ENCODE assay signal across 9 cellular contexts in the genomic region with DNA sequence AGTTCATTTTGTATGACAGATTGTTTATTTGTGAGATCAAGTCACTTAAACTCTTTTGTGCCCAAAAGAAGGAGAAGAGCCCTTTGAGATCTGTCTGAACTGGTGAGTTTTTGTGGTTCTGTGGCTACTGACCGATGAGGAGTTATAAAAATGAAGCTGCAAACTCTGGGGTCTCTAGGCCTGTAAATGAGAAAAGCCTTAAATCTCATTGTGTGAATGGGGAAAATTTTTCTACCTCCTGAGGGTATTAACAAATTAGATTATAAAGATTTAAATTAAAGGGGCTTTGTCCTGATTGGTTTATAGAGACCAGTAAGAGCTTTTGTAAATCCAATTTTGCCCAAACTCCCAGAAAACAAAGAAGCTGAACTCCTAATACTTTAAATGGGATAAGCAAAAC. TPM values are rescaled to one million over a fixed set of nuclear protein-coding genes. Genes with fewer than 3 reads are reported as not detected.
"Had no signal": no experiment of that assay in that cellular context is flagged by ENCODE, and none has a peak within 500 bp of the region (broad histone marks: within the 10 kb centered on the region; RNA-seq: fewer than 3 reads in every experiment).

No MANE protein-coding gene starts in this region.

- H3K4me3 ChIP-seq: GM23338, K562 had no signal

- ATAC-seq: GM23338, HCT116, K562 had no signal

- DNase-seq: H9, KG1 had no signal

- H2AFZ ChIP-seq: GM23338 had no signal

- H3K4me2 ChIP-seq: GM23338 had no signal

RNA-seq across cellular contexts. Expression of a gene that starts 9.7 kb away (rescaled TPM):
- total RNA-seq: GM23338, H1, HT-29, K562 had no signal

RNA-seq across cellular contexts. Expression of a gene that starts 32.5 kb away (rescaled TPM):
- total RNA-seq: HFFc6, HT-29, IMR-90, K562 had no signal
